ENCODE assay signal across 2 cellular contexts in the genomic region with DNA sequence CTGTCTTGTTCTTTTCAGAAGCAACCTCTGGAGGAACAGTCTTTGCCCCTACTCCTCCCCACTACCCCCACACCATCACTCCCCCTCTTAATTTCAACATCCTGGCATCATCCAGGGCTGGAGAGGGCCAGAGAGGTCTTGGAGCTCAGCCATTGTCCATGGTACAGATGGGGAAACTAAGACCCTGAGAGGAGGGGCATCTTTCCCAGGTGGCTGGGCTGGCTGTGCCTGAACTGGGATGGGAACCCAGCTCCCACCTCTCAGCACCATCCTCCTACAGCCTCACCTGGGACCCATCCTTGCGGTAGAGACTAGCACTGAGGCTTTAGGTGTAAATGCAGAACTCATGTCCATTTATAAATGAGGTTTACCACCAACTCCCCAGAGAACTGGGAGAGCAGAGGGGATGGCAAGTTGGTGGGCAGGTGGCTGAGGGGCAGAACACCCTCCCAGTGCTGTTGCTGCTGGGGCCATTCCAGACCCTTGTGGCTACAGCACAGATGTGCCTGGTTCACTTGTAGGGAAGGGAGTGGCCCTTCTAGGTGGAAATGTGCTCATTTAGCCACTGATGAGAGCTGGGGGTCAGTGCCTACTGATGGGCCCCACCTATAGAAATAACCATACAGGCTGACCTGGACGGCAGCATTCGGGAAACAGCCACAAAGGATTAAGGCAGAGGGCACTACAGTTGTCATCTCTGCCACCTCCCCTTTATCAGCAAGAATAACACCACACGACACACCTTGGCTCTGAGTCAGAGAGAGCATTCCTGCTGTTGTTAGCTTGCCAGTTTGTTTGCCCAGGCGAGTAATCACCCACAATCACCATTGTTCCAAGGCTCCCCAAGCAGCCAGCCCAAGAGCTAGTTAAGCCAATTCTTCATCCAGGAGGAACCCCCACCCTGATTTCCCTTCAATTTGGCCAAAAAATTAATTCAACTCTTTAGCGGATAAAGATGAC.
TF ChIP-seq lines count a peak whose summit lies in the region.

No MANE protein-coding gene starts in this region.

TF ChIP-seq in A549, 52 proteins besides CTCF, POLR2A, EP300 and RAD21:
- TF ChIP-seq TFCP2L1 (CRISPR knock-in tag; IDR thresholded peaks at IDR 0.05) = 0 out of 2 replicates have a peak, but pooled peaks have one; percentile 2
- TF ChIP-seq GATA3 (IDR thresholded peaks at IDR 0.05; ENCODE audit: borderline replicate concordance) = peak; percentile 64
- TF ChIP-seq JUN (IDR thresholded peaks at IDR 0.05) = peak in 1 of 2 experiments; percentile 26; a peak in 3 of 5 replicates
- TF ChIP-seq KDM5A (IDR thresholded peaks at IDR 0.05) = no peak
- no peak for TF ChIP-seq NFE2L2 (conservative IDR thresholded peaks at IDR 0.05; ENCODE audit: low read length)
- no peak for TF ChIP-seq MYC (IDR thresholded peaks at IDR 0.05; ENCODE audit: borderline replicate concordance, low read length)
- TF ChIP-seq JUNB (IDR thresholded peaks at IDR 0.05) = no peak
- 0 out of 2 replicates have a peak, but pooled peaks have one; percentile 69 for TF ChIP-seq POLR2AphosphoS2 (conservative IDR thresholded peaks at IDR 0.05; ENCODE audit: low read length)
- no peak for TF ChIP-seq CEBPB (IDR thresholded peaks at IDR 0.05)
- no peak for TF ChIP-seq HDAC2 (IDR thresholded peaks at IDR 0.05)
- no peak for TF ChIP-seq BHLHE40 (IDR thresholded peaks at IDR 0.05; ENCODE audit: low read depth, low read length)
- 0 out of 2 replicates have a peak, but pooled peaks have one; percentile 21 for TF ChIP-seq HOXB13 (CRISPR knock-in tag; IDR thresholded peaks at IDR 0.05; ENCODE audit: low read depth)
- TF ChIP-seq, protein P1, sequence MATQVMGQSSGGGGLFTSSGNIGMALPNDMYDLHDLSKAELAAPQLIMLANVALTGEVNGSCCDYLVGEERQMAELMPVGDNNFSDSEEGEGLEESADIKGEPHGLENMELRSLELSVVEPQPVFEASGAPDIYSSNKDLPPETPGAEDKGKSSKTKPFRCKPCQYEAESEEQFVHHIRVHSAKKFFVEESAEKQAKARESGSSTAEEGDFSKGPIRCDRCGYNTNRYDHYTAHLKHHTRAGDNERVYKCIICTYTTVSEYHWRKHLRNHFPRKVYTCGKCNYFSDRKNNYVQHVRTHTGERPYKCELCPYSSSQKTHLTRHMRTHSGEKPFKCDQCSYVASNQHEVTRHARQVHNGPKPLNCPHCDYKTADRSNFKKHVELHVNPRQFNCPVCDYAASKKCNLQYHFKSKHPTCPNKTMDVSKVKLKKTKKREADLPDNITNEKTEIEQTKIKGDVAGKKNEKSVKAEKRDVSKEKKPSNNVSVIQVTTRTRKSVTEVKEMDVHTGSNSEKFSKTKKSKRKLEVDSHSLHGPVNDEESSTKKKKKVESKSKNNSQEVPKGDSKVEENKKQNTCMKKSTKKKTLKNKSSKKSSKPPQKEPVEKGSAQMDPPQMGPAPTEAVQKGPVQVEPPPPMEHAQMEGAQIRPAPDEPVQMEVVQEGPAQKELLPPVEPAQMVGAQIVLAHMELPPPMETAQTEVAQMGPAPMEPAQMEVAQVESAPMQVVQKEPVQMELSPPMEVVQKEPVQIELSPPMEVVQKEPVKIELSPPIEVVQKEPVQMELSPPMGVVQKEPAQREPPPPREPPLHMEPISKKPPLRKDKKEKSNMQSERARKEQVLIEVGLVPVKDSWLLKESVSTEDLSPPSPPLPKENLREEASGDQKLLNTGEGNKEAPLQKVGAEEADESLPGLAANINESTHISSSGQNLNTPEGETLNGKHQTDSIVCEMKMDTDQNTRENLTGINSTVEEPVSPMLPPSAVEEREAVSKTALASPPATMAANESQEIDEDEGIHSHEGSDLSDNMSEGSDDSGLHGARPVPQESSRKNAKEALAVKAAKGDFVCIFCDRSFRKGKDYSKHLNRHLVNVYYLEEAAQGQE (IDR thresholded peaks at IDR 0.05) = peak; percentile 43
- TF ChIP-seq, protein P2, sequence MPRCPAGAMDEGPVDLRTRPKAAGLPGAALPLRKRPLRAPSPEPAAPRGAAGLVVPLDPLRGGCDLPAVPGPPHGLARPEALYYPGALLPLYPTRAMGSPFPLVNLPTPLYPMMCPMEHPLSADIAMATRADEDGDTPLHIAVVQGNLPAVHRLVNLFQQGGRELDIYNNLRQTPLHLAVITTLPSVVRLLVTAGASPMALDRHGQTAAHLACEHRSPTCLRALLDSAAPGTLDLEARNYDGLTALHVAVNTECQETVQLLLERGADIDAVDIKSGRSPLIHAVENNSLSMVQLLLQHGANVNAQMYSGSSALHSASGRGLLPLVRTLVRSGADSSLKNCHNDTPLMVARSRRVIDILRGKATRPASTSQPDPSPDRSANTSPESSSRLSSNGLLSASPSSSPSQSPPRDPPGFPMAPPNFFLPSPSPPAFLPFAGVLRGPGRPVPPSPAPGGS (IDR thresholded peaks at IDR 0.05) = 0 out of 3 replicates have a peak, but pooled peaks have one; percentile 31
- no peak for TF ChIP-seq HEYL (CRISPR knock-in tag; IDR thresholded peaks at IDR 0.05)
- TF ChIP-seq, protein P3, sequence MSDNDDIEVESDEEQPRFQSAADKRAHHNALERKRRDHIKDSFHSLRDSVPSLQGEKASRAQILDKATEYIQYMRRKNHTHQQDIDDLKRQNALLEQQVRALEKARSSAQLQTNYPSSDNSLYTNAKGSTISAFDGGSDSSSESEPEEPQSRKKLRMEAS (IDR thresholded peaks at IDR 0.05) = peak; percentile 21; the same call in 1 of the 2 replicates
- TF ChIP-seq, protein P4, sequence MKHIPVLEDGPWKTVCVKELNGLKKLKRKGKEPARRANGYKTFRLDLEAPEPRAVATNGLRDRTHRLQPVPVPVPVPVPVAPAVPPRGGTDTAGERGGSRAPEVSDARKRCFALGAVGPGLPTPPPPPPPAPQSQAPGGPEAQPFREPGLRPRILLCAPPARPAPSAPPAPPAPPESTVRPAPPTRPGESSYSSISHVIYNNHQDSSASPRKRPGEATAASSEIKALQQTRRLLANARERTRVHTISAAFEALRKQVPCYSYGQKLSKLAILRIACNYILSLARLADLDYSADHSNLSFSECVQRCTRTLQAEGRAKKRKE (CRISPR knock-in tag; IDR thresholded peaks at IDR 0.05; ENCODE audit: low read depth) = 0 out of 2 replicates have a peak, but pooled peaks have one; percentile 27
- no peak for TF ChIP-seq FOSL2 (IDR thresholded peaks at IDR 0.05)
- peak; percentile 81 for TF ChIP-seq FOSL2 (CRISPR knock-in tag; IDR thresholded peaks at IDR 0.05)

TF ChIP-seq in IMR-90, 13 proteins besides CTCF, POLR2A, EP300 and RAD21:
- TF ChIP-seq, protein P5, sequence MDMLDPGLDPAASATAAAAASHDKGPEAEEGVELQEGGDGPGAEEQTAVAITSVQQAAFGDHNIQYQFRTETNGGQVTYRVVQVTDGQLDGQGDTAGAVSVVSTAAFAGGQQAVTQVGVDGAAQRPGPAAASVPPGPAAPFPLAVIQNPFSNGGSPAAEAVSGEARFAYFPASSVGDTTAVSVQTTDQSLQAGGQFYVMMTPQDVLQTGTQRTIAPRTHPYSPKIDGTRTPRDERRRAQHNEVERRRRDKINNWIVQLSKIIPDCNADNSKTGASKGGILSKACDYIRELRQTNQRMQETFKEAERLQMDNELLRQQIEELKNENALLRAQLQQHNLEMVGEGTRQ (IDR thresholded peaks at IDR 0.05; ENCODE audit: low read depth, low read length) = no peak
- peak; percentile 16; the same call in 1 of the 2 replicates for TF ChIP-seq FOS (IDR thresholded peaks at IDR 0.05; ENCODE audit: low read depth, low read length)
- TF ChIP-seq RFX5 (IDR thresholded peaks at IDR 0.05; ENCODE audit: low read depth, low read length) = no peak
- TF ChIP-seq BHLHE40 (IDR thresholded peaks at IDR 0.05; ENCODE audit: low read depth, low read length) = no peak
- no peak for TF ChIP-seq CEBPB (IDR thresholded peaks at IDR 0.05; ENCODE audit: low read depth, low read length)
